ENCODE assay signal across 2 cellular contexts in genomic region chr19:7083076-7083956, GRCh38.
TF ChIP-seq lines count a peak whose summit lies in the region.

No MANE protein-coding gene starts in this region.

TF ChIP-seq in HEK293, 187 proteins besides CTCF, POLR2A, EP300 and RAD21 (continued from another document):
- TF ChIP-seq PRDM4 (tag by site-specific recombination; IDR thresholded peaks at IDR 0.05) = no peak
- no peak for TF ChIP-seq KLF8 (tag by site-specific recombination; IDR thresholded peaks at IDR 0.05)
- TF ChIP-seq ZNF274 (IDR thresholded peaks at IDR 0.05; ENCODE audit: low read length) = no peak
- TF ChIP-seq ZNF274 (tag by site-specific recombination; IDR thresholded peaks at IDR 0.05; ENCODE audit: borderline replicate concordance) = peak; percentile 98
- TF ChIP-seq ZNF121 (tag by site-specific recombination; IDR thresholded peaks at IDR 0.05) = no peak
- no peak for TF ChIP-seq ZNF571 (tag by site-specific recombination; IDR thresholded peaks at IDR 0.05)
- TF ChIP-seq, protein P1, sequence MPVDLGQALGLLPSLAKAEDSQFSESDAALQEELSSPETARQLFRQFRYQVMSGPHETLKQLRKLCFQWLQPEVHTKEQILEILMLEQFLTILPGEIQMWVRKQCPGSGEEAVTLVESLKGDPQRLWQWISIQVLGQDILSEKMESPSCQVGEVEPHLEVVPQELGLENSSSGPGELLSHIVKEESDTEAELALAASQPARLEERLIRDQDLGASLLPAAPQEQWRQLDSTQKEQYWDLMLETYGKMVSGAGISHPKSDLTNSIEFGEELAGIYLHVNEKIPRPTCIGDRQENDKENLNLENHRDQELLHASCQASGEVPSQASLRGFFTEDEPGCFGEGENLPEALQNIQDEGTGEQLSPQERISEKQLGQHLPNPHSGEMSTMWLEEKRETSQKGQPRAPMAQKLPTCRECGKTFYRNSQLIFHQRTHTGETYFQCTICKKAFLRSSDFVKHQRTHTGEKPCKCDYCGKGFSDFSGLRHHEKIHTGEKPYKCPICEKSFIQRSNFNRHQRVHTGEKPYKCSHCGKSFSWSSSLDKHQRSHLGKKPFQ (tag by site-specific recombination; IDR thresholded peaks at IDR 0.05) = 0 out of 2 replicates have a peak, but pooled peaks have one; percentile 28
- no peak for TF ChIP-seq ZNF629 (tag by site-specific recombination; IDR thresholded peaks at IDR 0.05)
- no peak for TF ChIP-seq ZNF324 (tag by site-specific recombination; IDR thresholded peaks at IDR 0.05)
- no peak for TF ChIP-seq ZBTB49 (tag by site-specific recombination; IDR thresholded peaks at IDR 0.05; ENCODE audit: low read depth)
- TF ChIP-seq, protein P2, sequence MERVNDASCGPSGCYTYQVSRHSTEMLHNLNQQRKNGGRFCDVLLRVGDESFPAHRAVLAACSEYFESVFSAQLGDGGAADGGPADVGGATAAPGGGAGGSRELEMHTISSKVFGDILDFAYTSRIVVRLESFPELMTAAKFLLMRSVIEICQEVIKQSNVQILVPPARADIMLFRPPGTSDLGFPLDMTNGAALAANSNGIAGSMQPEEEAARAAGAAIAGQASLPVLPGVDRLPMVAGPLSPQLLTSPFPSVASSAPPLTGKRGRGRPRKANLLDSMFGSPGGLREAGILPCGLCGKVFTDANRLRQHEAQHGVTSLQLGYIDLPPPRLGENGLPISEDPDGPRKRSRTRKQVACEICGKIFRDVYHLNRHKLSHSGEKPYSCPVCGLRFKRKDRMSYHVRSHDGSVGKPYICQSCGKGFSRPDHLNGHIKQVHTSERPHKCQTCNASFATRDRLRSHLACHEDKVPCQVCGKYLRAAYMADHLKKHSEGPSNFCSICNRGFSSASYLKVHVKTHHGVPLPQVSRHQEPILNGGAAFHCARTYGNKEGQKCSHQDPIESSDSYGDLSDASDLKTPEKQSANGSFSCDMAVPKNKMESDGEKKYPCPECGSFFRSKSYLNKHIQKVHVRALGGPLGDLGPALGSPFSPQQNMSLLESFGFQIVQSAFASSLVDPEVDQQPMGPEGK (tag by site-specific recombination; IDR thresholded peaks at IDR 0.05) = no peak
- TF ChIP-seq PBX3 (CRISPR knock-in tag; IDR thresholded peaks at IDR 0.05) = no peak

TF ChIP-seq in WTC11, 78 proteins besides CTCF, POLR2A, EP300 and RAD21 (continued from another document):
- TF ChIP-seq, protein P3, sequence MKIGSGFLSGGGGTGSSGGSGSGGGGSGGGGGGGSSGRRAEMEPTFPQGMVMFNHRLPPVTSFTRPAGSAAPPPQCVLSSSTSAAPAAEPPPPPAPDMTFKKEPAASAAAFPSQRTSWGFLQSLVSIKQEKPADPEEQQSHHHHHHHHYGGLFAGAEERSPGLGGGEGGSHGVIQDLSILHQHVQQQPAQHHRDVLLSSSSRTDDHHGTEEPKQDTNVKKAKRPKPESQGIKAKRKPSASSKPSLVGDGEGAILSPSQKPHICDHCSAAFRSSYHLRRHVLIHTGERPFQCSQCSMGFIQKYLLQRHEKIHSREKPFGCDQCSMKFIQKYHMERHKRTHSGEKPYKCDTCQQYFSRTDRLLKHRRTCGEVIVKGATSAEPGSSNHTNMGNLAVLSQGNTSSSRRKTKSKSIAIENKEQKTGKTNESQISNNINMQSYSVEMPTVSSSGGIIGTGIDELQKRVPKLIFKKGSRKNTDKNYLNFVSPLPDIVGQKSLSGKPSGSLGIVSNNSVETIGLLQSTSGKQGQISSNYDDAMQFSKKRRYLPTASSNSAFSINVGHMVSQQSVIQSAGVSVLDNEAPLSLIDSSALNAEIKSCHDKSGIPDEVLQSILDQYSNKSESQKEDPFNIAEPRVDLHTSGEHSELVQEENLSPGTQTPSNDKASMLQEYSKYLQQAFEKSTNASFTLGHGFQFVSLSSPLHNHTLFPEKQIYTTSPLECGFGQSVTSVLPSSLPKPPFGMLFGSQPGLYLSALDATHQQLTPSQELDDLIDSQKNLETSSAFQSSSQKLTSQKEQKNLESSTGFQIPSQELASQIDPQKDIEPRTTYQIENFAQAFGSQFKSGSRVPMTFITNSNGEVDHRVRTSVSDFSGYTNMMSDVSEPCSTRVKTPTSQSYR (CRISPR knock-in tag; IDR thresholded peaks at IDR 0.05) = no peak
